Comparison of ENCODE assay signal across 1 cellular context in genomic region chr19:15180451-15181390, GRCh38.
TF ChIP-seq lines count a peak whose summit lies in the region.

No MANE protein-coding gene starts in this region.

TF ChIP-seq in K562, 482 proteins besides CTCF, POLR2A, EP300 and RAD21 (continued from another document and continues in another):
- peak; percentile 37; the same call in 1 of the 2 replicates for TF ChIP-seq ARID1B (IDR thresholded peaks at IDR 0.05)
- 0 out of 2 replicates have a peak, but pooled peaks have one; percentile 41 for TF ChIP-seq HDGF (IDR thresholded peaks at IDR 0.05)
- no peak for TF ChIP-seq CREBBP (IDR thresholded peaks at IDR 0.05; ENCODE audit: low read depth, low read length)
- TF ChIP-seq HMGXB4 (CRISPR knock-in tag; IDR thresholded peaks at IDR 0.05): no peak
- peak; percentile 15; the same call in 1 of the 2 replicates for TF ChIP-seq GATA2 (CRISPR knock-in tag; IDR thresholded peaks at IDR 0.05)
- TF ChIP-seq, protein P1, sequence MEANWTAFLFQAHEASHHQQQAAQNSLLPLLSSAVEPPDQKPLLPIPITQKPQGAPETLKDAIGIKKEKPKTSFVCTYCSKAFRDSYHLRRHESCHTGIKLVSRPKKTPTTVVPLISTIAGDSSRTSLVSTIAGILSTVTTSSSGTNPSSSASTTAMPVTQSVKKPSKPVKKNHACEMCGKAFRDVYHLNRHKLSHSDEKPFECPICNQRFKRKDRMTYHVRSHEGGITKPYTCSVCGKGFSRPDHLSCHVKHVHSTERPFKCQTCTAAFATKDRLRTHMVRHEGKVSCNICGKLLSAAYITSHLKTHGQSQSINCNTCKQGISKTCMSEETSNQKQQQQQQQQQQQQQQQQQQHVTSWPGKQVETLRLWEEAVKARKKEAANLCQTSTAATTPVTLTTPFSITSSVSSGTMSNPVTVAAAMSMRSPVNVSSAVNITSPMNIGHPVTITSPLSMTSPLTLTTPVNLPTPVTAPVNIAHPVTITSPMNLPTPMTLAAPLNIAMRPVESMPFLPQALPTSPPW (CRISPR knock-in tag; IDR thresholded peaks at IDR 0.05): peak; percentile 34; the same call in 1 of the 2 replicates
- TF ChIP-seq RBBP5 (IDR thresholded peaks at IDR 0.05; ENCODE audit: borderline replicate concordance, insufficient read depth, low read length, poor library complexity, severe bottlenecking): peak; percentile 47
- TF ChIP-seq MXI1 (IDR thresholded peaks at IDR 0.05; ENCODE audit: low read depth, low read length): no peak
- TF ChIP-seq, protein P2, sequence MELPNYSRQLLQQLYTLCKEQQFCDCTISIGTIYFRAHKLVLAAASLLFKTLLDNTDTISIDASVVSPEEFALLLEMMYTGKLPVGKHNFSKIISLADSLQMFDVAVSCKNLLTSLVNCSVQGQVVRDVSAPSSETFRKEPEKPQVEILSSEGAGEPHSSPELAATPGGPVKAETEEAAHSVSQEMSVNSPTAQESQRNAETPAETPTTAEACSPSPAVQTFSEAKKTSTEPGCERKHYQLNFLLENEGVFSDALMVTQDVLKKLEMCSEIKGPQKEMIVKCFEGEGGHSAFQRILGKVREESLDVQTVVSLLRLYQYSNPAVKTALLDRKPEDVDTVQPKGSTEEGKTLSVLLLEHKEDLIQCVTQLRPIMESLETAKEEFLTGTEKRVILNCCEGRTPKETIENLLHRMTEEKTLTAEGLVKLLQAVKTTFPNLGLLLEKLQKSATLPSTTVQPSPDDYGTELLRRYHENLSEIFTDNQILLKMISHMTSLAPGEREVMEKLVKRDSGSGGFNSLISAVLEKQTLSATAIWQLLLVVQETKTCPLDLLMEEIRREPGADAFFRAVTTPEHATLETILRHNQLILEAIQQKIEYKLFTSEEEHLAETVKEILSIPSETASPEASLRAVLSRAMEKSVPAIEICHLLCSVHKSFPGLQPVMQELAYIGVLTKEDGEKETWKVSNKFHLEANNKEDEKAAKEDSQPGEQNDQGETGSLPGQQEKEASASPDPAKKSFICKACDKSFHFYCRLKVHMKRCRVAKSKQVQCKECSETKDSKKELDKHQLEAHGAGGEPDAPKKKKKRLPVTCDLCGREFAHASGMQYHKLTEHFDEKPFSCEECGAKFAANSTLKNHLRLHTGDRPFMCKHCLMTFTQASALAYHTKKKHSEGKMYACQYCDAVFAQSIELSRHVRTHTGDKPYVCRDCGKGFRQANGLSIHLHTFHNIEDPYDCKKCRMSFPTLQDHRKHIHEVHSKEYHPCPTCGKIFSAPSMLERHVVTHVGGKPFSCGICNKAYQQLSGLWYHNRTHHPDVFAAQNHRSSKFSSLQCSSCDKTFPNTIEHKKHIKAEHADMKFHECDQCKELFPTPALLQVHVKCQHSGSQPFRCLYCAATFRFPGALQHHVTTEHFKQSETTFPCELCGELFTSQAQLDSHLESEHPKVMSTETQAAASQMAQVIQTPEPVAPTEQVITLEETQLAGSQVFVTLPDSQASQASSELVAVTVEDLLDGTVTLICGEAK (IDR thresholded peaks at IDR 0.05): peak; percentile 37; the same call in 1 of the 2 replicates
- TF ChIP-seq, protein P2 (CRISPR knock-in tag; IDR thresholded peaks at IDR 0.05): no peak
- peak in 1 of 2 experiments; percentile 81; a peak in 2 of 4 replicates for TF ChIP-seq HDAC1 (IDR thresholded peaks at IDR 0.05)
- TF ChIP-seq ZBTB17 (CRISPR knock-in tag; IDR thresholded peaks at IDR 0.05): 0 out of 2 replicates have a peak, but pooled peaks have one; percentile 17
- peak; percentile 37 to 89 (median 51) for TF ChIP-seq YY1 (IDR thresholded peaks at IDR 0.05; ENCODE audit: borderline replicate concordance in 1 of 3, control insufficient read depth in 1 of 3, extremely low read depth in 1 of 3, insufficient read depth in 3 of 3, insufficient read length in 1 of 3, insufficient replicate concordance in 2 of 3, low read depth in 1 of 3, low read length in 2 of 3)
- TF ChIP-seq KLF1 (tag; IDR thresholded peaks at IDR 0.05): 0 out of 2 replicates have a peak, but pooled peaks have one; percentile 38
- TF ChIP-seq, protein P3, sequence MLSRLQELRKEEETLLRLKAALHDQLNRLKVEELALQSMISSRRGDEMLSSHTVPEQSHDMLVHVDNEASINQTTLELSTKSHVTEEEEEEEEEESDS (CRISPR knock-in tag; IDR thresholded peaks at IDR 0.05): no peak
- TF ChIP-seq, protein P4, sequence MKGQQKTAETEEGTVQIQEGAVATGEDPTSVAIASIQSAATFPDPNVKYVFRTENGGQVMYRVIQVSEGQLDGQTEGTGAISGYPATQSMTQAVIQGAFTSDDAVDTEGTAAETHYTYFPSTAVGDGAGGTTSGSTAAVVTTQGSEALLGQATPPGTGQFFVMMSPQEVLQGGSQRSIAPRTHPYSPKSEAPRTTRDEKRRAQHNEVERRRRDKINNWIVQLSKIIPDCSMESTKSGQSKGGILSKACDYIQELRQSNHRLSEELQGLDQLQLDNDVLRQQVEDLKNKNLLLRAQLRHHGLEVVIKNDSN (CRISPR knock-in tag; IDR thresholded peaks at IDR 0.05): peak; percentile 38
- peak; percentile 47; the same call in 1 of the 2 replicates for TF ChIP-seq PHF8 (IDR thresholded peaks at IDR 0.05; ENCODE audit: borderline replicate concordance, low read length)
- TF ChIP-seq, protein P5, sequence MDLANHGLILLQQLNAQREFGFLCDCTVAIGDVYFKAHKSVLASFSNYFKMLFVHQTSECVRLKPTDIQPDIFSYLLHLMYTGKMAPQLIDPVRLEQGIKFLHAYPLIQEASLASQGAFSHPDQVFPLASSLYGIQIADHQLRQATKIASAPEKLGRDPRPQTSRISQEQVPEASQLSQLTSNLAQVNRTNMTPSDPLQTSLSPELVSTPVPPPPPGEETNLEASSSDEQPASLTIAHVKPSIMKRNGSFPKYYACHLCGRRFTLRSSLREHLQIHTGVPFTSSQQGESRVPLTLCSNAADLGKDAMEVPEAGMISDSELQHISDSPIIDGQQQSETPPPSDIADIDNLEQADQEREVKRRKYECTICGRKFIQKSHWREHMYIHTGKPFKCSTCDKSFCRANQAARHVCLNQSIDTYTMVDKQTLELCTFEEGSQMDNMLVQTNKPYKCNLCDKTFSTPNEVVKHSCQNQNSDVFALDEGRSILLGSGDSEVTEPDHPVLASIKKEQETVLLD (IDR thresholded peaks at IDR 0.05): 0 out of 2 replicates have a peak, but pooled peaks have one; percentile 22
- TF ChIP-seq RB1 (IDR thresholded peaks at IDR 0.05; ENCODE audit: low read depth): peak; percentile 82; the same call in 1 of the 2 replicates
- TF ChIP-seq MAX (CRISPR knock-in tag; IDR thresholded peaks at IDR 0.05): peak; percentile 51
- TF ChIP-seq RCOR1 (IDR thresholded peaks at IDR 0.05; ENCODE audit: borderline replicate concordance in 1 of 2, low read depth in 2 of 2, low read length in 2 of 2): peak in 1 of 2 experiments; percentile 50; a peak in 1 of 4 replicates
- peak; percentile 34 for TF ChIP-seq CREM (IDR thresholded peaks at IDR 0.05; ENCODE audit: low read depth)
- TF ChIP-seq HNRNPLL (IDR thresholded peaks at IDR 0.05; ENCODE audit: low read depth, low read length, poor library complexity, severe bottlenecking): peak; percentile 90
- TF ChIP-seq POLR2G (IDR thresholded peaks at IDR 0.05; ENCODE audit: low read depth, low read length): peak; percentile 72
- TF ChIP-seq L3MBTL2 (IDR thresholded peaks at IDR 0.05): peak; percentile 89
- no peak for TF ChIP-seq IRF2 (CRISPR knock-in tag; IDR thresholded peaks at IDR 0.05)
- TF ChIP-seq ETS1 (conservative IDR thresholded peaks at IDR 0.05; ENCODE audit: control insufficient read depth, low read depth, low read length): peak; percentile 29; the same call in 1 of the 2 replicates
- TF ChIP-seq, protein P6, sequence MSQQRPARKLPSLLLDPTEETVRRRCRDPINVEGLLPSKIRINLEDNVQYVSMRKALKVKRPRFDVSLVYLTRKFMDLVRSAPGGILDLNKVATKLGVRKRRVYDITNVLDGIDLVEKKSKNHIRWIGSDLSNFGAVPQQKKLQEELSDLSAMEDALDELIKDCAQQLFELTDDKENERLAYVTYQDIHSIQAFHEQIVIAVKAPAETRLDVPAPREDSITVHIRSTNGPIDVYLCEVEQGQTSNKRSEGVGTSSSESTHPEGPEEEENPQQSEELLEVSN (IDR thresholded peaks at IDR 0.05; ENCODE audit: borderline replicate concordance in 1 of 2, extremely low read depth in 1 of 2, insufficient read depth in 1 of 2, insufficient read length in 1 of 2, low read depth in 1 of 2, low read length in 1 of 2, poor library complexity in 1 of 2, severe bottlenecking in 1 of 2): peak; percentile 78 to 88
- TF ChIP-seq BHLHE40 (IDR thresholded peaks at IDR 0.05; ENCODE audit: low read length): 0 out of 2 replicates have a peak, but pooled peaks have one; percentile 21
- peak; percentile 22; the same call in 1 of the 2 replicates for TF ChIP-seq TEAD4 (IDR thresholded peaks at IDR 0.05; ENCODE audit: low read length)
- TF ChIP-seq TEAD4 (CRISPR knock-in tag; IDR thresholded peaks at IDR 0.05; ENCODE audit: borderline replicate concordance): no peak
- TF ChIP-seq GABPB1 (CRISPR knock-in tag; IDR thresholded peaks at IDR 0.05): peak; percentile 55; the same call in 1 of the 2 replicates
- TF ChIP-seq, protein P7, sequence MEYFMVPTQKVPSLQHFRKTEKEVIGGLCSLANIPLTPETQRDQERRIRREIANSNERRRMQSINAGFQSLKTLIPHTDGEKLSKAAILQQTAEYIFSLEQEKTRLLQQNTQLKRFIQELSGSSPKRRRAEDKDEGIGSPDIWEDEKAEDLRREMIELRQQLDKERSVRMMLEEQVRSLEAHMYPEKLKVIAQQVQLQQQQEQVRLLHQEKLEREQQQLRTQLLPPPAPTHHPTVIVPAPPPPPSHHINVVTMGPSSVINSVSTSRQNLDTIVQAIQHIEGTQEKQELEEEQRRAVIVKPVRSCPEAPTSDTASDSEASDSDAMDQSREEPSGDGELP (CRISPR knock-in tag; IDR thresholded peaks at IDR 0.05; ENCODE audit: borderline replicate concordance): peak; percentile 73; the same call in 1 of the 2 replicates
- TF ChIP-seq CXXC5 (CRISPR knock-in tag; IDR thresholded peaks at IDR 0.05): peak; percentile 63
